ENCODE assay signal across 8 cellular contexts in genomic region chr3:172749201-172749965, GRCh38. TPM values are rescaled to one million over a fixed set of nuclear protein-coding genes. Genes with fewer than 3 reads are reported as not detected.
DNase-seq lines count a peak whose midpoint lies in the region; ATAC-seq, FAIRE-seq and TF ChIP-seq lines count a peak whose summit lies in the region.

No MANE protein-coding gene starts in this region.

- no peaks in the 10 kb centered on the region for H3K9me3 ChIP-seq in A549
- H3K9me3 ChIP-seq in SU-DHL-6 (ENCODE audit: insufficient read depth, low read length) = no peaks in the 10 kb centered on the region
- H3K9me3 ChIP-seq in trophoblast cell (ENCODE audit: insufficient read depth, low read depth, low read length) = no peaks in the 10 kb centered on the region

- no peaks in the 10 kb centered on the region; the same call in 1 of the 2 replicates for H4K20me1 ChIP-seq in SU-DHL-6 (ENCODE audit: low read depth, low read length)

- peak overlapping the region; percentile 83 for H3K4me2 ChIP-seq in A549
- peak overlapping the region; percentile 96 for H3K4me2 ChIP-seq in SU-DHL-6 (ENCODE audit: low read depth, low read length, poor library complexity, severe bottlenecking)
- H3K4me2 ChIP-seq in trophoblast cell (ENCODE audit: low read length) = no peak overlapping the region

- no peak overlapping the region for H2BK12ac ChIP-seq in trophoblast cell (ENCODE audit: low read length)

- H3K4me3 ChIP-seq in A549 (peak overlapping the region; percentile 86), SU-DHL-6 (ENCODE audit: insufficient read depth, low read length, poor library complexity, severe bottlenecking) (no peak overlapping the region), foreskin fibroblast (ENCODE audit: low read depth in 1 of 2, low read length in 2 of 2) (peak overlapping the region; percentile 90 to 98), trophoblast cell (ENCODE audit: low read depth, low read length) (no peak overlapping the region)

- no peaks in the 10 kb centered on the region for H3K9me2 ChIP-seq in SU-DHL-6 (replicated peaks; ENCODE audit: insufficient read depth, low read length)

- H3K79me2 ChIP-seq in SU-DHL-6 (ENCODE audit: insufficient read depth, low read length) (peaks cover 38% of the 10 kb centered on the region), trophoblast cell (ENCODE audit: control insufficient read depth, insufficient read depth, low read length, poor library complexity) (peaks cover 11% of the 10 kb centered on the region)

- H3K79me1 ChIP-seq in trophoblast cell (ENCODE audit: low read length) = peaks cover 4% of the 10 kb centered on the region

- peak; percentile 59 to 84; a peak in 3 of 5 replicates for TF ChIP-seq EP300 in A549 (IDR thresholded peaks at IDR 0.05)

- H3F3A ChIP-seq in SU-DHL-6 (ENCODE audit: insufficient read depth) = peaks cover 12% of the 10 kb centered on the region

- H3K14ac ChIP-seq in trophoblast cell (ENCODE audit: low read length) = no peak overlapping the region

- no peak overlapping the region for H3K23ac ChIP-seq in trophoblast cell (ENCODE audit: low read length)

- peak overlapping the region; percentile 60; the same call in 1 of the 2 replicates for H3K9ac ChIP-seq in SU-DHL-6 (ENCODE audit: low read length)
- H3K9ac ChIP-seq in trophoblast cell (ENCODE audit: low read length) = no peak overlapping the region

- 1% methylated on average over 8 of the region's 8 CpGs for WGBS in A549 (ENCODE audit: missing lambda C conversion rate)
- no CpG with 5 or more reads among the region's 8 CpGs for WGBS in trophoblast cell (ENCODE audit: extremely low coverage, insufficient coverage, insufficient read length)

- H3K27ac ChIP-seq in A549 (peak overlapping the region; percentile 91 to 96), SU-DHL-6 (ENCODE audit: low read depth, low read length) (no peak overlapping the region), trophoblast cell (ENCODE audit: low read depth, low read length) (no peak overlapping the region), substantia nigra (ENCODE audit: low read depth, low read length, poor library complexity, severe bottlenecking) (no peak overlapping the region)

- TF ChIP-seq POLR2A in A549 (IDR thresholded peaks at IDR 0.05; ENCODE audit: low read length) = no peak

- H3K18ac ChIP-seq in trophoblast cell (ENCODE audit: low read length) = no peak overlapping the region

- H4K8ac ChIP-seq in trophoblast cell (ENCODE audit: low read depth, low read length) = no peak overlapping the region

- no peaks in the 10 kb centered on the region for H3K27me3 ChIP-seq in SU-DHL-6 (ENCODE audit: low read length)
- H3K27me3 ChIP-seq in trophoblast cell (ENCODE audit: insufficient read depth, low read length) = no peaks in the 10 kb centered on the region

- peak; percentile 64 to 66 for ATAC-seq in A549
- ATAC-seq in GM18867 (IDR thresholded peaks at IDR 0.05; ENCODE audit: unreplicated experiment) = no peak
- ATAC-seq in HG02852 (IDR thresholded peaks at IDR 0.05; ENCODE audit: unreplicated experiment) = no peak

- no peak overlapping the region for H2BK5ac ChIP-seq in trophoblast cell (ENCODE audit: low read depth, low read length, poor library complexity)

- FAIRE-seq in A549 (lab: Jason Lieb, UNC) = peak; percentile 96

- H2AFZ ChIP-seq in SU-DHL-6 (ENCODE audit: low read depth, low read length, severe bottlenecking) (peak overlapping the region; percentile 99), trophoblast cell (ENCODE audit: insufficient read depth, low read length, poor library complexity) (no peak overlapping the region)

- peaks cover 52% of the 10 kb centered on the region for H3K4me1 ChIP-seq in A549
- no peaks in the 10 kb centered on the region for H3K4me1 ChIP-seq in trophoblast cell (ENCODE audit: control insufficient read depth in 1 of 2, insufficient read depth in 2 of 2, low read length in 2 of 2)

- H2BK120ac ChIP-seq in trophoblast cell (ENCODE audit: insufficient read depth, low read length, poor library complexity) = no peak overlapping the region

- H4K91ac ChIP-seq in trophoblast cell (ENCODE audit: low read depth, low read length) = no peak overlapping the region

- no peak overlapping the region for H3K4ac ChIP-seq in trophoblast cell (ENCODE audit: low read depth, low read length)

- POLR2A ChIA-PET in A549 (lab: Yijun Ruan, JAX) = interaction anchor here (0.7 to 3.6 kb wide), 7 partner anchors 19 to 442 kb away, joined by 3 to 66 read pairs (median 3); partner anchors contain the start of gene NCEH1

- H2AK5ac ChIP-seq in trophoblast cell (ENCODE audit: low read length) = no peak overlapping the region

- peaks cover 13% of the 10 kb centered on the region for H3K36me3 ChIP-seq in SU-DHL-6 (ENCODE audit: low read length)
- H3K36me3 ChIP-seq in trophoblast cell (ENCODE audit: control insufficient read depth in 1 of 2, insufficient read depth in 2 of 2, low read length in 2 of 2) = no peaks in the 10 kb centered on the region

- H4K12ac ChIP-seq in trophoblast cell (ENCODE audit: low read depth, low read length) = no peak overlapping the region

- peak in 1 of 2 experiments; percentile 23; a peak in 2 of 5 replicates for TF ChIP-seq RAD21 in A549 (conservative IDR thresholded peaks at IDR 0.05 in 1 of 2, IDR thresholded peaks at IDR 0.05 in 1 of 2)

- CTCF ChIA-PET in A549 (lab: Yijun Ruan, JAX) = interaction anchor here (0.6 to 9.1 kb wide), 29 partner anchors 8 to 136 kb away, joined by 3 to 83 read pairs (median 6); partner anchors contain the start of gene NCEH1

- TF ChIP-seq CTCF in A549 (IDR thresholded peaks at IDR 0.05) = no peak
- TF ChIP-seq CTCF in SU-DHL-6 (IDR thresholded peaks at IDR 0.05; ENCODE audit: insufficient read depth, low read length, poor library complexity, severe bottlenecking) = no peak
- no peak for TF ChIP-seq CTCF in foreskin fibroblast (IDR thresholded peaks at IDR 0.05; ENCODE audit: low read depth, low read length)

- peak; percentile 78 to 98 for DNase-seq in A549 (ENCODE audit: low read depth in 1 of 2, low spot score in 1 of 2)
- DNase-seq in H4 (ENCODE audit: low spot score) = peak; percentile 72
- DNase-seq in foreskin fibroblast = peak; percentile 89 to 94
- peak; percentile 55 to 79 for DNase-seq in trophoblast cell
- DNase-seq in substantia nigra (lab: John Stamatoyannopoulos, UW) = no peak

TF ChIP-seq in A549, 52 proteins besides CTCF, POLR2A, EP300 and RAD21 (continues in another document):
- peak; percentile 90 for TF ChIP-seq HOXA7 (CRISPR knock-in tag; IDR thresholded peaks at IDR 0.05)
- no peak for TF ChIP-seq NPAS2 (CRISPR knock-in tag; IDR thresholded peaks at IDR 0.05; ENCODE audit: borderline replicate concordance)
- TF ChIP-seq HOXB5 (CRISPR knock-in tag; IDR thresholded peaks at IDR 0.05) = peak; percentile 61; the same call in 1 of the 2 replicates
- TF ChIP-seq CHD4 (IDR thresholded peaks at IDR 0.05; ENCODE audit: borderline replicate concordance) = no peak
- TF ChIP-seq EHF (CRISPR knock-in tag; IDR thresholded peaks at IDR 0.05) = no peak
- TF ChIP-seq MAX (IDR thresholded peaks at IDR 0.05) = peak; percentile 77
- no peak for TF ChIP-seq TFCP2L1 (CRISPR knock-in tag; IDR thresholded peaks at IDR 0.05)
- TF ChIP-seq HMGXB4 (CRISPR knock-in tag; IDR thresholded peaks at IDR 0.05; ENCODE audit: borderline replicate concordance) = no peak
- TF ChIP-seq CEBPB (IDR thresholded peaks at IDR 0.05) = peak in 1 of 2 experiments; percentile 59; a peak in 1 of 4 replicates
- no peak for TF ChIP-seq KDM5A (IDR thresholded peaks at IDR 0.05)
- no peak for TF ChIP-seq ZFP36 (IDR thresholded peaks at IDR 0.05; ENCODE audit: borderline replicate concordance, partially characterized antibody)
- peak; percentile 10; the same call in 1 of the 2 replicates for TF ChIP-seq HOXB13 (CRISPR knock-in tag; IDR thresholded peaks at IDR 0.05; ENCODE audit: low read depth)
- TF ChIP-seq RARB (CRISPR knock-in tag; IDR thresholded peaks at IDR 0.05) = no peak; the same call in none of the 2 replicates

RNA-seq across cellular contexts. Expression of gene ECT2, which starts 1.1 kb away (rescaled TPM):
- polyA plus RNA-seq in A549 (2011; rRNA removed) (132 and 187 TPM in 2 replicates), A549 (2017; fragmentation: RNase III; extraction: RNeasy Plus Mini Kit Qiagen cat#74134 plus additional on column Dnase treatment) (92.3 to 96.5 TPM (median 93.3 TPM) in 3 replicates)
- 28.9 and 30.3 TPM in 2 replicates for polyA plus RNA-seq in A549 (2012; cell fraction: cytosol; rRNA removed)
- polyA plus RNA-seq in A549 (2012; cell fraction: nucleus; rRNA removed) = 23.6 and 46.4 TPM in 2 replicates
- 71.8 and 77.7 TPM in 2 replicates for polyA minus RNA-seq in A549 (2011; rRNA and poly(A)+ RNA removed)
- total RNA-seq in H4 (2014; rRNA removed; shearing (Covaris generic)) = 61.4 and 82.3 TPM in 2 replicates
- 27.3 and 28.9 TPM in 2 replicates for polyA plus RNA-seq in trophoblast cell (2013)

RNA-seq across cellular contexts. Expression of gene NCEH1, which starts 38.5 kb away (rescaled TPM):
- polyA plus RNA-seq in A549 (2011; rRNA removed) = 32.2 and 33.2 TPM in 2 replicates
- 10.6 and 12.9 TPM in 2 replicates for polyA plus RNA-seq in A549 (2012; cell fraction: cytosol; rRNA removed)
- 12.4 TPM in 2 replicates for polyA plus RNA-seq in A549 (2012; cell fraction: nucleus; rRNA removed)
- polyA plus RNA-seq in A549 (2017; fragmentation: RNase III; extraction: RNeasy Plus Mini Kit Qiagen cat#74134 plus additional on column Dnase treatment) = 20.7 to 25.8 TPM (median 21.4 TPM) in 3 replicates
- polyA minus RNA-seq in A549 (2011; rRNA and poly(A)+ RNA removed) = 34.7 and 36.7 TPM in 2 replicates
- total RNA-seq in H4 (2014; rRNA removed; shearing (Covaris generic)) = 14.0 and 19.8 TPM in 2 replicates
- polyA plus RNA-seq in trophoblast cell (2013) = 1.8 and 2.0 TPM in 2 replicates

Comparison
In these comparisons a context has a peak if more than half of its experiments do, and no peak if none do; other contexts are left out.
1. ATAC-seq: peak in A549 (2 of 2); none in GM18867 (single experiment) and HG02852 (single experiment).
2. DNase-seq: peak in A549 (2 of 2), H4 (single experiment), foreskin fibroblast (2 of 2) and trophoblast cell (2 of 2); none in substantia nigra (0 of 49).
3. H3K27ac ChIP-seq: peak in A549 (2 of 2); none in SU-DHL-6 (single experiment), trophoblast cell (single experiment) and substantia nigra (single experiment).
4. H3K4me3 ChIP-seq: peak in A549 (single experiment) and foreskin fibroblast (2 of 2); none in SU-DHL-6 (single experiment) and trophoblast cell (single experiment).